8 cellular contexts compared by ENCODE assay signal in the genomic region with DNA sequence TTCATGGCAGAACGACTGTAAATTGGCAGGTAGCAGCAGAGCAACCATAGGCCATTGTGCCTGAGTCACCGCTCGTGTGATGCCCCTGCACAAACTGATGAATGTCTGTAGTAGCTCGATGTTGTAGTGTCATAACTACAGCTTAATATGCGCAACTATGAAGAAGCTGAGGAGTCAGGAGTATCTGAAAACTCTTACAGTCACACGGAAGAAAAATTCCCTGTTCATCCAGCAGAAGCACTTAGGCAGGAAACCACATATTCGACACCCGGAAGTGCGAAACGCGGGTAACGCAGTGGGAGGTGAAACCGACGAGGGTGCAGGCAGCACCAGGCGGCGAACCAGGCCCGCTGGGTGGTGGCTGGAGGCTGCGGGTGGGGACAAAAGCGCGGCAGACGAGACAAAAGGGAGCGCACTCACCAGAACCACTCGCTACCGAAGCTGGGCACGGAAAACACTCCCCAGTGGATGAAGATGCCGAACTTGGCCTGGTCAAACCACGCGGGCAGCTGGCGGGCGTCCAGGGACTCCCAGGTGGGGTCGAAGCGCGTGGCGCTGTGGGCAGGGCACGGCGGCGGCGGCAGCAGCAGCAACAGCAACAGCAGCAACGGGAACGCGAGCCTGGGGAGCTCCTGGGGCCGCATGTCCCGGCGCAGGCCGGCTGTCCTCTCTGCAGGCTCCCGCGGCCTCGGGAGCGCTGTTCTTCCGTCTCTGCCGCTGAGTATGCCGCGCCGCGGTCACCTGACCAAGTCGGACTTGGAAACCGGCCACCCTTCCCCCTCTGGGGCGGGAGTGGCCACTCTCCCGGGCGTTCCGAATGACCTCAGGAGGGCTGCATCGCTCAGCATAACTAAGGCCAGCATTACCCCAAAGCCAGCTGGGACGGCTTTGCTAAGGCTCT. TPM values are rescaled to one million over a fixed set of nuclear protein-coding genes. Genes with fewer than 3 reads are reported as not detected.
DNase-seq lines count a peak whose midpoint lies in the region; FAIRE-seq and TF ChIP-seq lines count a peak whose summit lies in the region.

A gene with protein sequence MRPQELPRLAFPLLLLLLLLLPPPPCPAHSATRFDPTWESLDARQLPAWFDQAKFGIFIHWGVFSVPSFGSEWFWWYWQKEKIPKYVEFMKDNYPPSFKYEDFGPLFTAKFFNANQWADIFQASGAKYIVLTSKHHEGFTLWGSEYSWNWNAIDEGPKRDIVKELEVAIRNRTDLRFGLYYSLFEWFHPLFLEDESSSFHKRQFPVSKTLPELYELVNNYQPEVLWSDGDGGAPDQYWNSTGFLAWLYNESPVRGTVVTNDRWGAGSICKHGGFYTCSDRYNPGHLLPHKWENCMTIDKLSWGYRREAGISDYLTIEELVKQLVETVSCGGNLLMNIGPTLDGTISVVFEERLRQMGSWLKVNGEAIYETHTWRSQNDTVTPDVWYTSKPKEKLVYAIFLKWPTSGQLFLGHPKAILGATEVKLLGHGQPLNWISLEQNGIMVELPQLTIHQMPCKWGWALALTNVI (minus strand): TSS at position 730 of the 901 bp plus-strand sequence. CDS start 86 bp downstream, at position 644.

- H3K4me3 ChIP-seq in HAP-1 (peak within 1 kb of the TSS; percentile 46), cardiac fibroblast (replicated peaks in 1 of 2; ENCODE audit: low read depth in 2 of 2, low read length in 2 of 2) (peak within 1 kb of the TSS; percentile 72 to 77), small intestine (ENCODE audit: low read depth in 1 of 2, low read length in 2 of 2) (peak within 1 kb of the TSS; percentile 67 to 72)

- H3K4me1 ChIP-seq in HAP-1 (peaks cover 19% of the 10 kb centered on the region), small intestine (ENCODE audit: control insufficient read depth in 2 of 2, insufficient read depth in 1 of 2, low read depth in 1 of 2, low read length in 1 of 2) (no peaks in the 10 kb centered on the region)

- H3K36me3 ChIP-seq in HAP-1 (replicated peaks) (0 out of 2 replicates have a peak, but pooled peaks cover 3% of the 10 kb centered on the region), small intestine (ENCODE audit: control insufficient read depth in 2 of 2, insufficient read depth in 2 of 2, low read length in 2 of 2) (peaks cover 0 to 2% of the 10 kb centered on the region in 2 donors)

- peak; percentile 6 for TF ChIP-seq CTCF in cardiac fibroblast (IDR thresholded peaks at IDR 0.05; ENCODE audit: low read depth, low read length)

- FAIRE-seq in small intestine (lab: Jason Lieb, UNC): no peak

- DNase-seq in GM04504 (ENCODE audit: low read depth) (peak; percentile 84), HAP-1 (ENCODE audit: low spot score in 2 of 2) (peak; percentile 51 to 85), NCI-H1092 (lab: John Stamatoyannopoulos, UW) (peak; percentile 40), cardiac fibroblast (ENCODE audit: low read depth in 2 of 2) (peak; percentile 93), iPS-NIHi7 (ENCODE audit: extremely low spot score) (peak; percentile 91), small intestine (peak; percentile 90), NCI-H187 treated with DMSO at 0.1 percent for 48 hours (lab: John Stamatoyannopoulos, UW) (no peak)
- peak; percentile 26 to 39 (median 37) for DNase-seq in activated CD4-positive, CD25-positive, alpha-beta regulatory T cell (lab: John Stamatoyannopoulos, UW)

- WGBS in small intestine, 3 donors: 1 to 2% (median 1%) methylated on average over 55 to 63 of the region's 63 CpGs

- H3K27me3 ChIP-seq in HAP-1 (ENCODE audit: low read depth): peaks cover 29% of the 10 kb centered on the region
- no peaks in the 10 kb centered on the region for H3K27me3 ChIP-seq in small intestine (ENCODE audit: control insufficient read depth in 2 of 2, insufficient read depth in 2 of 2, low read length in 2 of 2)

- in situ Hi-C loops in HAP-1 (cut with MboI; ENCODE audit: low sequenced_read_pairs): no loop called here

- peak within 1 kb of the TSS; percentile 92 to 93 for H3K27ac ChIP-seq in small intestine (ENCODE audit: low read depth in 1 of 2, low read length in 1 of 2)

- H3K9me3 ChIP-seq in HAP-1 (no peaks in the 10 kb centered on the region), small intestine (ENCODE audit: control insufficient read depth, low read depth) (no peaks in the 10 kb centered on the region)

RNA-seq across cellular contexts. Expression of the gene that starts here (rescaled TPM):
- polyA plus RNA-seq in small intestine: 10 to 100 TPM; 22.8 to 54.5 (median 33.0) TPM
